ENCODE assay signal across 19 cellular contexts in genomic region chr1:153602749-153603148, GRCh38. TPM values are rescaled to one million over a fixed set of nuclear protein-coding genes. Genes with fewer than 3 reads are reported as not detected.
DNase-seq lines count a peak whose midpoint lies in the region; ATAC-seq and TF ChIP-seq lines count a peak whose summit lies in the region.
"Had no signal": no experiment of that assay in that cellular context is flagged by ENCODE, and none has a peak within 500 bp of the region (broad histone marks: within the 10 kb centered on the region; RNA-seq: fewer than 3 reads in every experiment).

No MANE protein-coding gene starts in this region.

- H3K79me2 ChIP-seq in DND-41 (ENCODE audit: insufficient read depth, low read length) (no peaks in the 10 kb centered on the region), PC-3 (ENCODE audit: low read length) (peaks cover 14% of the 10 kb centered on the region)

- H2AFZ ChIP-seq in DND-41 (ENCODE audit: low read depth, low read length) (no peak overlapping the region), PC-3 (ENCODE audit: low read length) (no peak overlapping the region)

- H3K4me3 Mint-ChIP-seq in HFFc6: no peak overlapping the region
- H3K4me3 Mint-ChIP-seq: CD14-positive monocyte; CD4-positive, alpha-beta memory T cell; H9 had no signal

- no peak overlapping the region for H3K9ac ChIP-seq in BLaER1
- no peak overlapping the region for H3K9ac ChIP-seq in DND-41 (ENCODE audit: low read depth, low read length)
- H3K9ac ChIP-seq in PC-3 (ENCODE audit: low read length): no peak overlapping the region

- no peaks in the 10 kb centered on the region for H3K27me3 ChIP-seq in BLaER1
- no peaks in the 10 kb centered on the region for H3K27me3 ChIP-seq in DND-41 (ENCODE audit: insufficient read depth, low read length, poor library complexity)
- no peaks in the 10 kb centered on the region for H3K27me3 ChIP-seq in PC-3 (ENCODE audit: low read length)
- H3K27me3 ChIP-seq: BE2C had no signal

- no peaks in the 10 kb centered on the region for H3K9me3 ChIP-seq in BLaER1
- H3K9me3 ChIP-seq in DND-41 (ENCODE audit: insufficient read depth, low read length, severe bottlenecking): no peaks in the 10 kb centered on the region
- H3K9me3 ChIP-seq in PC-3 (ENCODE audit: low read length): no peaks in the 10 kb centered on the region
- H3K9me3 ChIP-seq: BE2C had no signal

- H3K4me2 ChIP-seq in BLaER1: peak overlapping the region; percentile 95
- H3K4me2 ChIP-seq in DND-41 (ENCODE audit: insufficient read depth, low read length): no peak overlapping the region
- H3K4me2 ChIP-seq in PC-3 (ENCODE audit: low read length): no peak overlapping the region

- no TSS peak for BruUV-seq in PC-3 (replicated peaks; lab: Mats Ljungman, UMichigan)

- no peaks in the 10 kb centered on the region for H3F3A ChIP-seq in PC-3 (ENCODE audit: low read length, unreplicated experiment)

- no peaks in the 10 kb centered on the region for H3K36me3 ChIP-seq in BLaER1
- no peaks in the 10 kb centered on the region for H3K36me3 ChIP-seq in DND-41 (ENCODE audit: insufficient read depth, low read length)
- peaks cover 35% of the 10 kb centered on the region for H3K36me3 ChIP-seq in PC-3 (ENCODE audit: low read depth, low read length)
- H3K36me3 ChIP-seq: BE2C had no signal

- TF ChIP-seq CTCF in DND-41 (IDR thresholded peaks at IDR 0.05; ENCODE audit: borderline replicate concordance, extremely low read depth, low read length, poor library complexity, severe bottlenecking) (no peak), PC-3 (conservative IDR thresholded peaks at IDR 0.05; ENCODE audit: low read depth, low read length) (no peak), HFFc6 (IDR thresholded peaks at IDR 0.05) (no peak)

- intact Hi-C loops in PC-3 (cut with micrococcal nuclease): no loop called here

- H3K27ac ChIP-seq in BLaER1 (no peak overlapping the region), DND-41 (ENCODE audit: low read length) (no peak overlapping the region), PC-3 (ENCODE audit: low read length) (no peak overlapping the region), epithelial cell of prostate (peak overlapping the region; percentile 100)
- H3K27ac ChIP-seq: HL-60 had no signal

- peaks cover 30% of the 10 kb centered on the region for H3K4me1 Mint-ChIP-seq in HFFc6 (ENCODE audit: low read depth)

- peak; percentile 42; the same call in 1 of the 3 replicates for ATAC-seq in DND-41 (ENCODE audit: insufficient read depth, low read depth)
- 0 out of 2 replicates have a peak, but pooled peaks have one; percentile 5 for ATAC-seq in PC-3
- ATAC-seq: GM12878 had no signal

- CTCF ChIA-PET in PC-3 (lab: Charles Lee): no interaction called here

- no peak for DNase-seq in DND-41
- no peak for DNase-seq in PC-3
- DNase-seq in epithelial cell of prostate (ENCODE audit: low read depth, low spot score): no peak
- no peak for DNase-seq in Ammon's horn (ENCODE audit: low spot score)
- no peak for DNase-seq in NCI-H146 treated with DMSO at 0.1 percent for 48 hours (lab: John Stamatoyannopoulos, UW; ENCODE audit: unreplicated experiment)
- DNase-seq in HFFc6: no peak
- DNase-seq in dedifferentiated amniotic fluid mesenchymal stem cell (ENCODE audit: extremely low spot score): no peak
- DNase-seq: BE2C; CD4-positive, alpha-beta memory T cell; DMS79 treated with DMSO at 0.1 percent for 48 hours; EL; H9; KBM-7 had no signal

- H3K9me2 ChIP-seq in PC-3 (replicated peaks; ENCODE audit: low read length): no peaks in the 10 kb centered on the region

- H3K4me1 ChIP-seq in BLaER1: peaks cover 66% of the 10 kb centered on the region
- H3K4me1 ChIP-seq in DND-41 (ENCODE audit: insufficient read depth, low read length): peaks cover 7% of the 10 kb centered on the region
- peaks cover 10% of the 10 kb centered on the region for H3K4me1 ChIP-seq in PC-3 (ENCODE audit: insufficient read depth, low read length)

- POLR2A ChIA-PET in PC-3 (lab: Charles Lee; ENCODE audit: unreplicated experiment): no interaction called here

- H3K27ac Mint-ChIP-seq in HFFc6: no peak overlapping the region
- H3K27ac Mint-ChIP-seq: H9 had no signal

- H3K27me3 Mint-ChIP-seq in HFFc6 (ENCODE audit: insufficient read depth): no peaks in the 10 kb centered on the region; the same call in 1 of the 2 replicates
- H3K27me3 Mint-ChIP-seq: CD4-positive, alpha-beta memory T cell had no signal

- no peaks in the 10 kb centered on the region for H3K9me3 Mint-ChIP-seq in HFFc6
- H3K9me3 Mint-ChIP-seq: CD4-positive, alpha-beta memory T cell; H9 had no signal

- H3K4me3 ChIP-seq in BLaER1: no peak overlapping the region
- H3K4me3 ChIP-seq in DND-41 (ENCODE audit: low read depth in 1 of 2, low read length in 2 of 2): no peak overlapping the region
- H3K4me3 ChIP-seq in PC-3 (ENCODE audit: low read length): no peak overlapping the region
- H3K4me3 ChIP-seq: GM12878 had no signal

- peaks cover 19% of the 10 kb centered on the region for H3K36me3 Mint-ChIP-seq in HFFc6 (ENCODE audit: low read depth)
- H3K36me3 Mint-ChIP-seq: CD14-positive monocyte; CD4-positive, alpha-beta memory T cell had no signal

- no peaks in the 10 kb centered on the region for H4K20me1 ChIP-seq in BLaER1
- H4K20me1 ChIP-seq in DND-41 (ENCODE audit: insufficient read depth, low read length): no peaks in the 10 kb centered on the region
- no peaks in the 10 kb centered on the region for H4K20me1 ChIP-seq in PC-3 (ENCODE audit: low read length)

RNA-seq across cellular contexts. Expression of gene S100A16, which starts 10.2 kb away (rescaled TPM):
- total RNA-seq in PC-3 (2014; rRNA removed): 1,254 and 1,288 TPM in 2 replicates
- total RNA-seq in HFFc6 (2021; fragmentation: NEBNext Ultra II Directional; extraction: Animal tissue kit (Norgen Biotek cat#: 25700)): 100 to 1,000 TPM; 235 to 351 (median 258) TPM
- total RNA-seq: CD4-positive, alpha-beta memory T cell had no signal

RNA-seq across cellular contexts. Expression of gene S100A14, which starts 13.4 kb away (rescaled TPM):
- total RNA-seq in PC-3 (2014; rRNA removed): 462 and 536 TPM in 2 replicates
- total RNA-seq in HFFc6 (2021; fragmentation: NEBNext Ultra II Directional; extraction: Animal tissue kit (Norgen Biotek cat#: 25700)): under 1 TPM in 1 of 6 experiments, not detected in 5; 0.54 TPM
- total RNA-seq: CD4-positive, alpha-beta memory T cell had no signal

RNA-seq across cellular contexts. Expression of gene S100A13, which starts 24.6 kb away (rescaled TPM):
- total RNA-seq in PC-3 (2014; rRNA removed): 307 and 350 TPM in 2 replicates
- 100 to 1,000 TPM; 162 to 225 (median 208) TPM for total RNA-seq in HFFc6 (2021; fragmentation: NEBNext Ultra II Directional; extraction: Animal tissue kit (Norgen Biotek cat#: 25700))

RNA-seq across cellular contexts. Expression of gene S100A1, which starts 25.5 kb away (rescaled TPM):
- total RNA-seq in PC-3 (2014; rRNA removed): 0.29 TPM in 1 of 2 replicates, not detected in the other
- under 1 TPM in 3 of 6 experiments, not detected in 3; 0.59 to 0.96 (median 0.82) TPM for total RNA-seq in HFFc6 (2021; fragmentation: NEBNext Ultra II Directional; extraction: Animal tissue kit (Norgen Biotek cat#: 25700))
- total RNA-seq: CD4-positive, alpha-beta memory T cell; GM12878; H1; H9; HT1080 had no signal

RNA-seq across cellular contexts. Expression of gene CHTOP, which starts 31.1 kb away (rescaled TPM):
- 101 and 112 TPM in 2 replicates for total RNA-seq in PC-3 (2014; rRNA removed)
- total RNA-seq in HFFc6 (2021; fragmentation: NEBNext Ultra II Directional; extraction: Animal tissue kit (Norgen Biotek cat#: 25700)): 10 to 100 TPM; 48.1 to 57.9 (median 53.9) TPM

Comparison
In these comparisons a context has a peak if more than half of its experiments do, and no peak if none do; other contexts are left out.
1. RNA of gene S100A14, which starts 13.4 kb away (total RNA-seq): 462 to 536 TPM in PC-3; 0.54 TPM in HFFc6; every median in the first group is over 100 times any median in the second.